ENCODE assay signal across 31 cellular contexts in genomic region chr5:15609076-15609725, GRCh38.
"Had no signal": no experiment of that assay in that cellular context is flagged by ENCODE, and none has a peak within 500 bp of the region (broad histone marks: within the 10 kb centered on the region; RNA-seq: fewer than 3 reads in every experiment).

No MANE protein-coding gene starts in this region.

- H3K9me3 Mint-ChIP-seq: activated naive CD8-positive, alpha-beta T cell treated with anti-CD3 and anti-CD28 coated beads, Interleukin-2, amount 10 ng/mL, durations not matched to agents 7 days and 5 days; brain; nephron had no signal

- H3K36me3 Mint-ChIP-seq: activated CD4-positive, alpha-beta memory T cell treated with anti-CD3 and anti-CD28 coated beads for 36 hours; activated naive CD4-positive, alpha-beta T cell treated with anti-CD3 and anti-CD28 coated beads, Interleukin-2, amount 10 ng/mL, durations not matched to agents 7 days and 5 days; activated naive CD8-positive, alpha-beta T cell treated with anti-CD3 and anti-CD28 coated beads, Interleukin-2, amount 10 ng/mL, durations not matched to agents 7 days and 5 days had no signal

- H3K4me1 Mint-ChIP-seq: activated naive CD4-positive, alpha-beta T cell treated with anti-CD3 and anti-CD28 coated beads, Interleukin-2, amount 10 ng/mL, durations not matched to agents 7 days and 5 days; activated naive CD8-positive, alpha-beta T cell treated with anti-CD3 and anti-CD28 coated beads, Interleukin-2, amount 10 ng/mL, durations not matched to agents 7 days and 5 days had no signal

- DNase-seq: activated CD4-positive, alpha-beta memory T cell treated with anti-CD3 and anti-CD28 coated beads for 36 hours; activated CD4-positive, alpha-beta T cell treated with anti-CD3 and anti-CD28 coated beads for 48 hours; activated CD8-positive, alpha-beta memory T cell treated with anti-CD3 and anti-CD28 coated beads, Interleukin-2, amount 50 U/mL, for 4 hours; activated gamma-delta T cell; activated naive CD4-positive, alpha-beta T cell treated with anti-CD3 and anti-CD28 coated beads, Interleukin-2, amount 10 ng/mL, durations not matched to agents 7 days and 5 days; activated naive CD8-positive, alpha-beta T cell treated with anti-CD3 and anti-CD28 coated beads, Interleukin-2, amount 10 ng/mL, durations not matched to agents 7 days and 5 days; activated T-cell treated with anti-CD3 and anti-CD28 coated beads, Interleukin-2, amount 50 U/mL, for 1 hour; cortex of kidney; effector memory CD8-positive, alpha-beta T cell; foreskin fibroblast; heart right ventricle; mesenchymal stem cell; mucosa of descending colon; retina; stimulated activated CD4-positive, alpha-beta T cell treated with anti-CD3 and anti-CD28 coated beads, Interleukin-12 subunit alpha, Interleukin-12 subunit beta, amount 100 ng/mL, for 4 hours; stimulated activated CD4-positive, alpha-beta T cell treated with anti-CD3 and anti-CD28 coated beads, Interleukin-4, amount 100 ng/mL, for 1 hour; stimulated activated naive CD8-positive, alpha-beta T cell treated with anti-CD3 and anti-CD28 coated beads, Interleukin-15, Interleukin-2, amounts not matched to agents 100 U/mL and 50 U/mL, for 24 hours; T-helper 9 cell; thyroid gland; upper lobe of left lung had no signal

- H3K4me1 ChIP-seq: thyroid gland, upper lobe of left lung had no signal

- ATAC-seq: activated CD4-positive, CD25-positive, alpha-beta regulatory T cell treated with anti-CD3 and anti-CD28 coated beads, Interleukin-2, amount 50 U/mL, for 24 hours; effector memory CD8-positive, alpha-beta T cell; esophagus mucosa; mucosa of descending colon; sciatic nerve; stimulated activated naive CD8-positive, alpha-beta T cell treated with anti-CD3 and anti-CD28 coated beads, Interleukin-15, Interleukin-2, amounts not matched to agents 100 U/mL and 50 U/mL, for 24 hours had no signal

- H3K27ac ChIP-seq: ascending aorta, heart right ventricle, neutrophil, skin epidermis, thyroid gland, upper lobe of left lung, VCaP had no signal

- H3K27ac Mint-ChIP-seq: activated CD4-positive, alpha-beta memory T cell treated with anti-CD3 and anti-CD28 coated beads for 36 hours; activated naive CD4-positive, alpha-beta T cell treated with anti-CD3 and anti-CD28 coated beads, Interleukin-2, amount 10 ng/mL, durations not matched to agents 7 days and 5 days; activated naive CD8-positive, alpha-beta T cell treated with anti-CD3 and anti-CD28 coated beads, Interleukin-2, amount 10 ng/mL, durations not matched to agents 7 days and 5 days; effector memory CD8-positive, alpha-beta T cell; nephron; progenitor cell of endocrine pancreas; T-helper 1 cell treated with Interleukin-12 subunit alpha and Interleukin-12 subunit beta and Interleukin-4 antibody, amounts not matched to agents 30 μg/mL and 1 μg/mL, for 36 hours had no signal

- H3K27me3 Mint-ChIP-seq: activated CD4-positive, alpha-beta memory T cell treated with anti-CD3 and anti-CD28 coated beads for 36 hours; activated naive CD4-positive, alpha-beta T cell treated with anti-CD3 and anti-CD28 coated beads, Interleukin-2, amount 10 ng/mL, durations not matched to agents 7 days and 5 days; activated naive CD8-positive, alpha-beta T cell treated with anti-CD3 and anti-CD28 coated beads, Interleukin-2, amount 10 ng/mL, durations not matched to agents 7 days and 5 days; brain; effector memory CD8-positive, alpha-beta T cell; progenitor cell of endocrine pancreas had no signal

- H3K4me3 ChIP-seq: ascending aorta, heart right ventricle, mucosa of descending colon, skin epidermis, thyroid gland, upper lobe of left lung had no signal

- H3K4me3 Mint-ChIP-seq: activated CD4-positive, alpha-beta memory T cell treated with anti-CD3 and anti-CD28 coated beads for 36 hours; activated naive CD4-positive, alpha-beta T cell treated with anti-CD3 and anti-CD28 coated beads, Interleukin-2, amount 10 ng/mL, durations not matched to agents 7 days and 5 days; activated naive CD8-positive, alpha-beta T cell treated with anti-CD3 and anti-CD28 coated beads, Interleukin-2, amount 10 ng/mL, durations not matched to agents 7 days and 5 days; brain; effector memory CD8-positive, alpha-beta T cell; nephron; T-helper 1 cell treated with Interleukin-12 subunit alpha and Interleukin-12 subunit beta and Interleukin-4 antibody, amounts not matched to agents 30 μg/mL and 1 μg/mL, for 36 hours had no signal

- H3K27me3 ChIP-seq: ascending aorta, heart right ventricle, neutrophil, thyroid gland, upper lobe of left lung had no signal

- H3K9me3 ChIP-seq: ascending aorta, heart right ventricle, mucosa of descending colon, neutrophil, thyroid gland, upper lobe of left lung had no signal
